ENCODE assay signal across 1 cellular context in the genomic region with DNA sequence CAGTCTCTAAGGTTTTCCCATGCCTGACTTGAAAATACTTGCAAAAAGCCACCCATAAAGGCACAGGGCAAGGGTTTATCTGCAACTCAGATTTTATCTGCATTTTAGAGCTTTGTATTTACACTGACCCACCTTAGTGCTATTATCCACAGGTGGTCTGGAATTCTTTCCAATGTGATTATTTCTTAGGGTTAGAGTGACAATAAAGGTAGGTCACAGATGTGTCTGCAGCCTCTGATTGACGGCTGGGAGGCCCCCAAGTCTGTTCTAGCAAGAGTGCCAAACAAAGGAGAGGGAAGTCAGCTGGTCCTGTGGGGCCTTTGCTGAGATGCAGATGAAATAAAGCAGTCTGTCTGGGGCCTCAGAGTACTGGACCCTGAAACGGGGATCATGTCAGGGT.
TF ChIP-seq lines count a peak whose summit lies in the region.

No MANE protein-coding gene starts in this region.

TF ChIP-seq in WTC11, 78 proteins besides CTCF, POLR2A, EP300 and RAD21 (continued from another document):
- TF ChIP-seq, protein P1, sequence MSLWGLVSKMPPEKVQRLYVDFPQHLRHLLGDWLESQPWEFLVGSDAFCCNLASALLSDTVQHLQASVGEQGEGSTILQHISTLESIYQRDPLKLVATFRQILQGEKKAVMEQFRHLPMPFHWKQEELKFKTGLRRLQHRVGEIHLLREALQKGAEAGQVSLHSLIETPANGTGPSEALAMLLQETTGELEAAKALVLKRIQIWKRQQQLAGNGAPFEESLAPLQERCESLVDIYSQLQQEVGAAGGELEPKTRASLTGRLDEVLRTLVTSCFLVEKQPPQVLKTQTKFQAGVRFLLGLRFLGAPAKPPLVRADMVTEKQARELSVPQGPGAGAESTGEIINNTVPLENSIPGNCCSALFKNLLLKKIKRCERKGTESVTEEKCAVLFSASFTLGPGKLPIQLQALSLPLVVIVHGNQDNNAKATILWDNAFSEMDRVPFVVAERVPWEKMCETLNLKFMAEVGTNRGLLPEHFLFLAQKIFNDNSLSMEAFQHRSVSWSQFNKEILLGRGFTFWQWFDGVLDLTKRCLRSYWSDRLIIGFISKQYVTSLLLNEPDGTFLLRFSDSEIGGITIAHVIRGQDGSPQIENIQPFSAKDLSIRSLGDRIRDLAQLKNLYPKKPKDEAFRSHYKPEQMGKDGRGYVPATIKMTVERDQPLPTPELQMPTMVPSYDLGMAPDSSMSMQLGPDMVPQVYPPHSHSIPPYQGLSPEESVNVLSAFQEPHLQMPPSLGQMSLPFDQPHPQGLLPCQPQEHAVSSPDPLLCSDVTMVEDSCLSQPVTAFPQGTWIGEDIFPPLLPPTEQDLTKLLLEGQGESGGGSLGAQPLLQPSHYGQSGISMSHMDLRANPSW (CRISPR knock-in tag; conservative IDR thresholded peaks at IDR 0.05; ENCODE audit: low read depth), result no peak
- TF ChIP-seq GTF2I (CRISPR knock-in tag; conservative IDR thresholded peaks at IDR 0.05) (no peak), ELF4 (CRISPR knock-in tag; IDR thresholded peaks at IDR 0.05; ENCODE audit: low read depth) (no peak), FOXJ3 (CRISPR knock-in tag; IDR thresholded peaks at IDR 0.05; ENCODE audit: borderline replicate concordance) (no peak), CBFB (CRISPR knock-in tag; IDR thresholded peaks at IDR 0.05; ENCODE audit: low read depth) (no peak), MYBL2 (CRISPR knock-in tag; IDR thresholded peaks at IDR 0.05) (no peak), ZNF219 (CRISPR knock-in tag; IDR thresholded peaks at IDR 0.05; ENCODE audit: borderline replicate concordance) (no peak), ZBTB21 (CRISPR knock-in tag; IDR thresholded peaks at IDR 0.05; ENCODE audit: borderline replicate concordance) (no peak)
- TF ChIP-seq, protein P2, sequence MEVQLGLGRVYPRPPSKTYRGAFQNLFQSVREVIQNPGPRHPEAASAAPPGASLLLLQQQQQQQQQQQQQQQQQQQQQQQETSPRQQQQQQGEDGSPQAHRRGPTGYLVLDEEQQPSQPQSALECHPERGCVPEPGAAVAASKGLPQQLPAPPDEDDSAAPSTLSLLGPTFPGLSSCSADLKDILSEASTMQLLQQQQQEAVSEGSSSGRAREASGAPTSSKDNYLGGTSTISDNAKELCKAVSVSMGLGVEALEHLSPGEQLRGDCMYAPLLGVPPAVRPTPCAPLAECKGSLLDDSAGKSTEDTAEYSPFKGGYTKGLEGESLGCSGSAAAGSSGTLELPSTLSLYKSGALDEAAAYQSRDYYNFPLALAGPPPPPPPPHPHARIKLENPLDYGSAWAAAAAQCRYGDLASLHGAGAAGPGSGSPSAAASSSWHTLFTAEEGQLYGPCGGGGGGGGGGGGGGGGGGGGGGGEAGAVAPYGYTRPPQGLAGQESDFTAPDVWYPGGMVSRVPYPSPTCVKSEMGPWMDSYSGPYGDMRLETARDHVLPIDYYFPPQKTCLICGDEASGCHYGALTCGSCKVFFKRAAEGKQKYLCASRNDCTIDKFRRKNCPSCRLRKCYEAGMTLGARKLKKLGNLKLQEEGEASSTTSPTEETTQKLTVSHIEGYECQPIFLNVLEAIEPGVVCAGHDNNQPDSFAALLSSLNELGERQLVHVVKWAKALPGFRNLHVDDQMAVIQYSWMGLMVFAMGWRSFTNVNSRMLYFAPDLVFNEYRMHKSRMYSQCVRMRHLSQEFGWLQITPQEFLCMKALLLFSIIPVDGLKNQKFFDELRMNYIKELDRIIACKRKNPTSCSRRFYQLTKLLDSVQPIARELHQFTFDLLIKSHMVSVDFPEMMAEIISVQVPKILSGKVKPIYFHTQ (CRISPR knock-in tag; IDR thresholded peaks at IDR 0.05), result no peak
- TF ChIP-seq, protein P3, sequence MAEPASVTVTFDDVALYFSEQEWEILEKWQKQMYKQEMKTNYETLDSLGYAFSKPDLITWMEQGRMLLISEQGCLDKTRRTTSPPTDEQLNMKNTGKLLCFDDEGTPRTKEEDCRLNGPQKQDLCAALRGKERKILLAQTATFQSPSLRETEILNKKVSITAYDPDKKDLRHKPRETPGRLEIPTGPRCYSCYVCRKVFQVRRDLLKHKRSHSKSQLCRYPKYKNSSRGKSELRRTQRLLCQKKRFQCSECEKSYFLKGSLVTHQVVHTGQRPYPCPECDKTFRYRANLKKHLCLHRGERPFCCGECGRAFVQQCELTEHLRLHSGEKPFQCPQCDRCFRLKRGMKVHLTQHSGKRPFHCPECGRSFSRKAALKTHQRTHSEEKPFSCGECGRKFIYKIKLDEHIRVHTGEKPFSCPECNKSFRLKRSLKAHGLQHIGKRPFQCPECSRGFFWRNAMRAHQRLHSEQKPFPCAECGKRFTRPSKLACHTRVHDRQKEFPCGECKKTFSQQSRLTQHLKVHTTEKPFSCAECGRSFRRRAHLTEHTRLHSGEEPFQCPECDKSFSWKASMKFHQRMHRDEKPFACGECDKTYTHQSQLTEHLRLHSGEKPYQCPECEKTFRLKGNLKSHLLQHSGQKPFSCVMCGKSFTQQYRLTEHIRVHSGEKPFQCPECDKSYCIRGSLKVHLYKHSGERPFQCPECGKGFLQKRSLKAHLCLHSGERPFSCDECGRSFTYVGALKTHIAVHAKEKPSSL (CRISPR knock-in tag; conservative IDR thresholded peaks at IDR 0.05), result no peak
- TF ChIP-seq, protein P4, sequence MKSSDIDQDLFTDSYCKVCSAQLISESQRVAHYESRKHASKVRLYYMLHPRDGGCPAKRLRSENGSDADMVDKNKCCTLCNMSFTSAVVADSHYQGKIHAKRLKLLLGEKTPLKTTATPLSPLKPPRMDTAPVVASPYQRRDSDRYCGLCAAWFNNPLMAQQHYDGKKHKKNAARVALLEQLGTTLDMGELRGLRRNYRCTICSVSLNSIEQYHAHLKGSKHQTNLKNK (CRISPR knock-in tag; IDR thresholded peaks at IDR 0.05), result no peak
TF ChIP-seq in WTC11: peak in this region for 0.
